In the genomic region with DNA sequence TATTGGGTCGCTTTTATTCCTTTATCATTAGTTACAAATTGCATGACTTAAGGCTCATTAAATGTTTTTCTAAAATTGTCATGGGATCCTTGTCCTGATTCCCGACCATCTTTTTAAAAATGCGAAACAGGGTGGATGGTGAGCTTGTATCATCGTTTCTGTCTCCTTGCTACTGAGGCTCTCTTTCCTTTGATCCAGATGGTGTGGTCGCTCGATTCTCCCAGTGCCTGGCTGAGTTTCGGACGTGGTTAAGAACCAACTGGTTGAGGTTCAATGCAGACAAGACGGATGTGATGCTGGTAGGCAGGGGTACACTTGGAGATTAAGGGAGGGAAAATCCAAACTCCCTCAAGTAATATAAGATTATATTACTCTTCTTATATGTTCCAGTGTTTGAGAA, we compare ENCODE assay signal across 8 cellular contexts. TPM values are rescaled to one million over a fixed set of nuclear protein-coding genes. Genes with fewer than 3 reads are reported as not detected.
DNase-seq lines count a peak whose midpoint lies in the region; ATAC-seq and TF ChIP-seq lines count a peak whose summit lies in the region.

No MANE protein-coding gene starts in this region.

- H3K4me1 ChIP-seq in lung (ENCODE audit: control insufficient read depth in 2 of 2, insufficient read depth in 2 of 2, low read length in 2 of 2) (peaks cover 3 to 5% of the 10 kb centered on the region in 2 donors), aorta (ENCODE audit: control insufficient read depth in 1 of 2, insufficient read depth in 2 of 2, low read length in 2 of 2) (peaks cover 0 to 4% of the 10 kb centered on the region in 2 donors)

- H3K27ac ChIP-seq in brain microvascular endothelial cell (peak overlapping the region; percentile 90), lung (ENCODE audit: low read depth in 1 of 2, low read length in 1 of 2) (peak overlapping the region; percentile 84 to 88), aorta (ENCODE audit: low read depth in 1 of 2, low read length in 2 of 2) (peak overlapping the region; percentile 6 to 87)

- no peak for TF ChIP-seq CTCF in brain microvascular endothelial cell (IDR thresholded peaks at IDR 0.05; ENCODE audit: low read depth, low read length, missing control alignments)
- TF ChIP-seq CTCF in lung (IDR thresholded peaks at IDR 0.05; ENCODE audit: control extremely low read depth, extremely low read depth): no peak

- H3K9me3 ChIP-seq in lung (ENCODE audit: control insufficient read depth in 2 of 2, insufficient read depth in 1 of 2, low read length in 1 of 2): no peaks in the 10 kb centered on the region
- H3K9me3 ChIP-seq in aorta (ENCODE audit: control insufficient read depth, low read length): no peaks in the 10 kb centered on the region

- 46 to 58% methylated on average over 9 of the region's 9 CpGs for WGBS in lung, 2 donors
- whole genome bisulfite sequencing in aorta, 2 donors: 24% methylated on average over 9 of the region's 9 CpGs

- peak; percentile 32 for DNase-seq in EH (ENCODE audit: low read depth)
- DNase-seq in NCI-H1694 (lab: John Stamatoyannopoulos, UW): peak; percentile 34
- no peak for DNase-seq in brain microvascular endothelial cell
- no peak for DNase-seq in lung (ENCODE audit: low spot score)
- DNase-seq in aorta: no peak
- no peak for DNase-seq in OCI-M2 (lab: John Stamatoyannopoulos, UW; ENCODE audit: unreplicated experiment)

- H3K4me3 ChIP-seq in brain microvascular endothelial cell (ENCODE audit: low read depth, low read length) (peak overlapping the region; percentile 96), lung (peak overlapping the region; percentile 75), aorta (ENCODE audit: low read length in 2 of 2) (peak overlapping the region; percentile 59 to 63)

- H3K27me3 ChIP-seq in brain microvascular endothelial cell (replicated peaks) (no peaks in the 10 kb centered on the region), lung (ENCODE audit: control insufficient read depth, insufficient read depth) (no peaks in the 10 kb centered on the region), aorta (ENCODE audit: control insufficient read depth in 1 of 2, insufficient read depth in 2 of 2, low read length in 1 of 2) (no peaks in the 10 kb centered on the region)

- ATAC-seq in lung (ENCODE audit: insufficient read depth, low FRiP score): no peak
- no peak for ATAC-seq in aorta (ENCODE audit: low FRiP score)
- ATAC-seq in GM21528 (IDR thresholded peaks at IDR 0.05; ENCODE audit: low FRiP score, unreplicated experiment): no peak
- no peak for ATAC-seq in esophagus mucosa

- in situ Hi-C loops in brain microvascular endothelial cell (cut with HindIII; ENCODE audit: low pct_ligation_motif_present, low sequenced_read_pairs): no loop called here

- intact Hi-C loops in aorta (cut with DNase I): loop anchor here in 1 of 2 donors (5.0 kb wide), 1 partner anchor 249 kb away; no protein-coding TSS in a partner anchor

- H3K36me3 ChIP-seq in brain microvascular endothelial cell (replicated peaks) (no peaks in the 10 kb centered on the region), lung (ENCODE audit: control insufficient read depth in 2 of 2, insufficient read depth in 2 of 2, low read length in 2 of 2) (no peaks in the 10 kb centered on the region), aorta (ENCODE audit: control insufficient read depth in 1 of 2, insufficient read depth in 2 of 2, low read length in 1 of 2) (no peaks in the 10 kb centered on the region)

RNA-seq across cellular contexts. Expression of a gene that starts 1.2 kb away (rescaled TPM):
- total RNA-seq in lung (10 to 100 TPM; 28.6 to 42.4 TPM), aorta (10 to 100 TPM; 54.6 to 55.7 TPM), esophagus mucosa (17.1 TPM)
- polyA plus RNA-seq in lung (10 to 100 TPM; 12.6 to 14.4 TPM), aorta (10 to 100 TPM; 20.1 to 33.9 TPM)

RNA-seq across cellular contexts. Expression of a gene that starts 1.3 kb away (rescaled TPM):
- total RNA-seq in lung (10 to 100 TPM; 24.8 to 61.1 TPM), aorta (10 to 100 TPM; 20.8 to 24.2 TPM), esophagus mucosa (0.56 TPM)
- polyA plus RNA-seq in lung (1 to 10 TPM; 4.4 to 6.3 TPM), aorta (1 to 10 TPM in 1 of 2 donors, under 1 TPM in 1; 0.63 to 2.9 TPM)

Comparison
In these comparisons a context has a peak if more than half of its experiments do, and no peak if none do; other contexts are left out.
1. DNase-seq: peak in EH (single experiment) and NCI-H1694 (single experiment); none in brain microvascular endothelial cell (single experiment), lung (single experiment), aorta (0 of 2) and OCI-M2 (single experiment).
2. RNA of a gene that starts 1.3 kb away (total RNA-seq): 24.8 to 61.1 TPM in lung and 20.8 to 24.2 TPM in aorta; 0.56 TPM in esophagus mucosa (single experiment); every median in the first group is over 10 times any median in the second.
3. Peak in every context shown above with its lines, with median percentiles within 50 percentile points of each other: H3K27ac ChIP-seq and H3K4me3 ChIP-seq.